ENCODE assay signal across 8 cellular contexts in the genomic region with DNA sequence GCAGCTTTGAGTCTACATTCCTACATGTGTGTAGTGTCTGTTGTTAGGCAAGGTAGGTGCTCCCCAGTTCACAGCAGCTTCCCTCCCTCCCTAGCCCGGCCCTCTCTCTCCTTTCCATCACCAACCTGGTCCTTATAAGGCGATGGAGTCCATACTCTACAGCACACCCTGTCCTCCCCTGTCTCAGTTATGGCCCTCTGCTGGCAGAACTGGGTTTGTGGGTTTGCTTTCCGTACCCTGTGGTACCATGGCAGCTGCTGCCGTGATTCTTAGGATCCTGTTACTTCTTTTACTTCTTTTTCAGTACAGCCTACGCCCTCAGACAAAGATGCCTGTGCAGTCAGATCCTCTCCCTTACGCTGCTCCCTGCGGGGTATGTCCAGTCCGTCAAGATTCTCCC. TPM values are rescaled to one million over a fixed set of nuclear protein-coding genes. Genes with fewer than 3 reads are reported as not detected.
DNase-seq lines count a peak whose midpoint lies in the region; ATAC-seq and TF ChIP-seq lines count a peak whose summit lies in the region.

No MANE protein-coding gene starts in this region.

- peaks cover 4% of the 10 kb centered on the region; the same call in 1 of the 2 replicates for H3K4me1 ChIP-seq in IMR-90 (ENCODE audit: control insufficient read depth, insufficient read depth, low read length)

- no peak overlapping the region for H3K23ac ChIP-seq in IMR-90 (ENCODE audit: low read depth, low read length)

- BruUV-seq in IMR-90 (replicated peaks; lab: Mats Ljungman, UMichigan): no TSS peak

- peak overlapping the region; percentile 52; the same call in 1 of the 3 replicates for H2BK15ac ChIP-seq in IMR-90 (ENCODE audit: low read depth, low read length)

- H3K4me2 ChIP-seq in IMR-90 (ENCODE audit: low read depth, low read length): no peak overlapping the region

- H3K4me3 Mint-ChIP-seq in activated CD8-positive, alpha-beta T cell treated with anti-CD3 and anti-CD28 coated beads, Interleukin-2, amount 10 ng/mL, durations not matched to agents 7 days and 5 days: no peak overlapping the region

- ATAC-seq in IMR-90 (ENCODE audit: low read depth): peak; percentile 76
- no peak for ATAC-seq in activated CD8-positive, alpha-beta T cell treated with anti-CD3 and anti-CD28 coated beads, Interleukin-2, amount 10 ng/mL, durations not matched to agents 7 days and 5 days
- no peak for ATAC-seq in HG03095 (IDR thresholded peaks at IDR 0.05; ENCODE audit: unreplicated experiment)

- H3K79me1 ChIP-seq in IMR-90 (ENCODE audit: low read depth in 1 of 2, low read length in 2 of 2): peaks cover 0 to 22% of the 10 kb centered on the region in 2 experiments; a peak in 3 of 4 replicates

- peak overlapping the region; percentile 59; the same call in 1 of the 2 replicates for H2BK120ac ChIP-seq in IMR-90 (ENCODE audit: low read depth, low read length)

- peak; percentile 51 for DNase-seq in activated CD4-positive, alpha-beta T cell treated with anti-CD3 and anti-CD28 coated beads for 48 hours
- DNase-seq in activated CD4-positive, alpha-beta T cell treated with anti-CD3 and anti-CD28 coated beads for 1 hour: no peak
- DNase-seq in IMR-90 (peak; percentile 15), iPS-NIHi11 (ENCODE audit: low spot score) (peak; percentile 54), SW 1271 (lab: John Stamatoyannopoulos, UW) (no peak), posterior cingulate gyrus (no peak)
- DNase-seq in activated CD8-positive, alpha-beta T cell treated with anti-CD3 and anti-CD28 coated beads, Interleukin-2, amount 10 ng/mL, durations not matched to agents 7 days and 5 days: peak; percentile 33

- no peaks in the 10 kb centered on the region for H3K36me3 ChIP-seq in IMR-90 (ENCODE audit: control insufficient read depth, insufficient read depth, low read length)

- peak overlapping the region; percentile 23; the same call in 1 of the 2 replicates for H2AK5ac ChIP-seq in IMR-90 (ENCODE audit: low read depth, low read length)

- no peak overlapping the region for H3K27ac Mint-ChIP-seq in activated CD8-positive, alpha-beta T cell treated with anti-CD3 and anti-CD28 coated beads, Interleukin-2, amount 10 ng/mL, durations not matched to agents 7 days and 5 days

- no peaks in the 10 kb centered on the region for H3K9me3 ChIP-seq in IMR-90 (ENCODE audit: control insufficient read depth, insufficient read depth, low read length)

- peak overlapping the region; percentile 3; the same call in 1 of the 2 replicates for H3K4ac ChIP-seq in IMR-90 (ENCODE audit: low read depth, low read length)

- H4K5ac ChIP-seq in IMR-90 (ENCODE audit: low read depth, low read length): no peak overlapping the region

- peaks cover 15% of the 10 kb centered on the region for H3K4me1 Mint-ChIP-seq in activated CD8-positive, alpha-beta T cell treated with anti-CD3 and anti-CD28 coated beads, Interleukin-2, amount 10 ng/mL, durations not matched to agents 7 days and 5 days (ENCODE audit: low read depth)

- H3K56ac ChIP-seq in IMR-90 (ENCODE audit: extremely low read depth, insufficient read depth, low read length): no peak overlapping the region

- no peaks in the 10 kb centered on the region for H3K27me3 Mint-ChIP-seq in activated CD8-positive, alpha-beta T cell treated with anti-CD3 and anti-CD28 coated beads, Interleukin-2, amount 10 ng/mL, durations not matched to agents 7 days and 5 days (ENCODE audit: low read depth)

- no CpG with 5 or more reads among the region's 8 CpGs for WGBS in IMR-90 (ENCODE audit: extremely low coverage in 2 of 2, insufficient read length in 1 of 2), 2 experiments

- POLR2A ChIA-PET in IMR-90 (lab: Charles Lee; ENCODE audit: unreplicated experiment): no interaction called here
- POLR2A ChIA-PET in activated CD8-positive, alpha-beta T cell treated with anti-CD3 and anti-CD28 coated beads, Interleukin-2, amount 10 ng/mL, durations not matched to agents 7 days and 5 days (lab: Charles Lee): no interaction called here

- H3K27ac ChIP-seq in IMR-90 (ENCODE audit: insufficient read depth, low read length): no peak overlapping the region

- no peaks in the 10 kb centered on the region for H4K20me1 ChIP-seq in IMR-90 (ENCODE audit: insufficient read depth, low read length)

- no peak overlapping the region for H3K4me3 ChIP-seq in IMR-90 (ENCODE audit: insufficient read depth, low read depth, low read length)

- H2BK5ac ChIP-seq in IMR-90 (ENCODE audit: low read depth, low read length, poor library complexity, severe bottlenecking): peak overlapping the region; percentile 12

- 0 out of 4 replicates have a peak overlapping the region, but pooled peaks of 1 of the 2 experiments have one; percentile 15 for H4K8ac ChIP-seq in IMR-90 (ENCODE audit: low read depth in 2 of 2, low read length in 2 of 2)

- TF ChIP-seq RAD21 in IMR-90 (IDR thresholded peaks at IDR 0.05; ENCODE audit: low read length): no peak

- H4K91ac ChIP-seq in IMR-90 (ENCODE audit: insufficient read depth, low read depth, low read length): no peak overlapping the region

- H2AFZ ChIP-seq in IMR-90 (replicated peaks; ENCODE audit: low read length, poor library complexity): no peak overlapping the region

- no peak overlapping the region; the same call in 1 of the 2 replicates for H2BK20ac ChIP-seq in IMR-90 (ENCODE audit: low read depth, low read length)

- 0 out of 2 replicates have a peak, but pooled peaks have one; percentile 21 for TF ChIP-seq CTCF in IMR-90 (conservative IDR thresholded peaks at IDR 0.05; ENCODE audit: low read depth, low read length)

- CTCF ChIA-PET in IMR-90 (lab: Yijun Ruan, JAX): interaction anchor here (0.6 to 1.4 kb wide), 3 partner anchors 44 to 499 kb away, joined by 3 to 4 read pairs (median 3); no protein-coding TSS in a partner anchor
- CTCF ChIA-PET in activated CD8-positive, alpha-beta T cell treated with anti-CD3 and anti-CD28 coated beads, Interleukin-2, amount 10 ng/mL, durations not matched to agents 7 days and 5 days (lab: Charles Lee): interaction anchor here (1.2 kb wide), 2 partner anchors 9 to 38 kb away, joined by 3 read pairs; no protein-coding TSS in a partner anchor

- H3K14ac ChIP-seq in IMR-90 (replicated peaks; ENCODE audit: low read depth, low read length): 0 out of 2 replicates have a peak overlapping the region, but pooled peaks have one; percentile 11

- no peak for TF ChIP-seq POLR2A in IMR-90 (IDR thresholded peaks at IDR 0.05; ENCODE audit: low read depth, low read length)

- H3K27me3 ChIP-seq in IMR-90 (ENCODE audit: control insufficient read depth, insufficient read depth, low read length): no peaks in the 10 kb centered on the region

- H2AK9ac ChIP-seq in IMR-90 (replicated peaks; ENCODE audit: low read depth, low read length, poor library complexity): no peak overlapping the region

- H3K18ac ChIP-seq in IMR-90 (ENCODE audit: low read depth, low read length): no peak overlapping the region

- dilution Hi-C loops in IMR-90 (cut with HindIII; ENCODE audit: low sequenced_read_pairs, unreplicated experiment): no loop called here

- H3K36me3 Mint-ChIP-seq in activated CD8-positive, alpha-beta T cell treated with anti-CD3 and anti-CD28 coated beads, Interleukin-2, amount 10 ng/mL, durations not matched to agents 7 days and 5 days (ENCODE audit: low read depth): peaks cover under 1% of the 10 kb centered on the region

- H3K9ac ChIP-seq in IMR-90 (ENCODE audit: low read depth, low read length): no peak overlapping the region

- intact Hi-C loops in IMR-90 (cut with micrococcal nuclease): no loop called here
- intact Hi-C loops in posterior cingulate gyrus (cut with DNase I): no loop called here

- H3K9me1 ChIP-seq in IMR-90 (ENCODE audit: insufficient read depth, low read length): no peaks in the 10 kb centered on the region

- in situ Hi-C loops in IMR-90 (cut with MboI; ENCODE audit: low sequenced_read_pairs): no loop called here

- no peaks in the 10 kb centered on the region for H3K9me3 Mint-ChIP-seq in activated CD8-positive, alpha-beta T cell treated with anti-CD3 and anti-CD28 coated beads, Interleukin-2, amount 10 ng/mL, durations not matched to agents 7 days and 5 days (ENCODE audit: insufficient read depth)

TF ChIP-seq in IMR-90, 13 proteins besides CTCF, POLR2A, EP300 and RAD21:
- TF ChIP-seq MAFK (IDR thresholded peaks at IDR 0.05; ENCODE audit: low read depth, low read length): no peak
- no peak for TF ChIP-seq BHLHE40 (IDR thresholded peaks at IDR 0.05; ENCODE audit: low read depth, low read length)
- no peak for TF ChIP-seq RFX5 (IDR thresholded peaks at IDR 0.05; ENCODE audit: low read depth, low read length)

RNA-seq across cellular contexts. Expression of a gene that starts 31.7 kb away (rescaled TPM):
- total RNA-seq in IMR-90 (2012; rRNA removed): 25.8 and 54.7 TPM in 2 replicates
- 20.7 and 22.5 TPM in 2 replicates for polyA plus RNA-seq in IMR-90 (2012; rRNA removed)
- polyA plus RNA-seq in IMR-90 (2012; cell fraction: cytosol; rRNA removed): 7.7 and 12.8 TPM in 2 replicates
- polyA plus RNA-seq in IMR-90 (2012; cell fraction: nucleus; rRNA removed; ENCODE audit: low replicate concordance): 2.7 and 8.6 TPM in 2 replicates
- 1 to 10 TPM in 1 of 2 experiments, under 1 TPM in 1; 0.73 to 1.2 TPM for total RNA-seq in activated CD8-positive, alpha-beta T cell treated with anti-CD3 and anti-CD28 coated beads, Interleukin-2, amount 10 ng/mL, durations not matched to agents 7 days and 5 days

Comparison
In these comparisons a context has a peak if more than half of its experiments do, and no peak if none do; other contexts are left out.
1. DNase-seq: peak in activated CD4-positive, alpha-beta T cell treated with anti-CD3 and anti-CD28 coated beads for 48 hours (single experiment), IMR-90 (single experiment), activated CD8-positive, alpha-beta T cell treated with anti-CD3 and anti-CD28 coated beads, Interleukin-2, amount 10 ng/mL, durations not matched to agents 7 days and 5 days (single experiment) and iPS-NIHi11 (single experiment); none in activated CD4-positive, alpha-beta T cell treated with anti-CD3 and anti-CD28 coated beads for 1 hour (single experiment), SW 1271 (0 of 2) and posterior cingulate gyrus (0 of 10).
2. RNA of a gene that starts 31.7 kb away (total RNA-seq): 25.8 to 54.7 TPM in IMR-90; 0.73 to 1.2 TPM in activated CD8-positive, alpha-beta T cell treated with anti-CD3 and anti-CD28 coated beads, Interleukin-2, amount 10 ng/mL, durations not matched to agents 7 days and 5 days; every median in the first group is over 10 times any median in the second.